In the genomic region with DNA sequence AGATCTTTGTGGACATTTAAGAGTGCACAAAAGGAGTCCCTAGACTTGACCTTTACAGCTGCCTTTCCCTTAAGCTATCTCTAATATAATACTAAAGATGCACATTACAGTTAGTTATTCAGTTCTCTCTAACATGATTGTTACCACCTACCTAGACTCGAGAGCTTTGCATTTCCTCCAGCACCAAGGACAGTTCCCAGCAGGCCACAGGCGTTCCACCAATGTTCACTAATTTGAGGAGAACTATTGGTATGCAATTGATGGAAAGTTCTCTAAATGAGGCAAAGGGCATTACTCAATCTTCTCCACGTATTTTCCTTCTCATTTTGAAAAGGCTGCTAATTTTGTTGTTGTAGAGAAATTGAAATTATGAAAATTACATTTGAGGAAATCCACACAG, we compare ENCODE assay signal across 8 cellular contexts. TPM values are rescaled to one million over a fixed set of nuclear protein-coding genes. Genes with fewer than 3 reads are reported as not detected.
DNase-seq lines count a peak whose midpoint lies in the region; ATAC-seq, FAIRE-seq and TF ChIP-seq lines count a peak whose summit lies in the region.
"Had no signal": no experiment of that assay in that cellular context is flagged by ENCODE, and none has a peak within 500 bp of the region (broad histone marks: within the 10 kb centered on the region; RNA-seq: fewer than 3 reads in every experiment).

No MANE protein-coding gene starts in this region.

- DNase-seq in GM12891 (ENCODE audit: insufficient read length, low spot score) (no peak), LHCN-M2 (ENCODE audit: low read depth) (peak; percentile 13), astrocyte of the cerebellum (ENCODE audit: low read depth) (peak; percentile 49), lung microvascular endothelial cell (ENCODE audit: low read depth in 2 of 2) (peak; percentile 44 to 54), CD1c-positive myeloid dendritic cell (ENCODE audit: extremely low spot score) (no peak), NCI-H526 (lab: John Stamatoyannopoulos, UW) (no peak)
- DNase-seq: activated CD8-positive, alpha-beta memory T cell treated with anti-CD3 and anti-CD28 coated beads, Interleukin-2, amount 50 U/mL, for 4 hours had no signal

- TF ChIP-seq CTCF in astrocyte of the cerebellum (IDR thresholded peaks at IDR 0.05; ENCODE audit: low read depth, low read length, missing control alignments) = no peak

- FAIRE-seq in GM12891 (lab: Jason Lieb, UNC) = peak; percentile 80

- in situ Hi-C loops in astrocyte of the cerebellum (cut with HindIII; ENCODE audit: low sequenced_read_pairs) = no loop called here

- H3K4me3 ChIP-seq in astrocyte of the cerebellum (ENCODE audit: low read depth, low read length) = no peak overlapping the region

- ATAC-seq in GM18870 (IDR thresholded peaks at IDR 0.05; ENCODE audit: unreplicated experiment) = no peak

- no peak for TF ChIP-seq POLR2A in GM12891 (IDR thresholded peaks at IDR 0.05; ENCODE audit: low read depth, low read length)

TF ChIP-seq in GM12891, 5 proteins besides CTCF, POLR2A, EP300 and RAD21:
- no peak for TF ChIP-seq POLR2AphosphoS5 (IDR thresholded peaks at IDR 0.05; ENCODE audit: low read depth, low read length)
- TF ChIP-seq SPI1 (IDR thresholded peaks at IDR 0.05; ENCODE audit: low read depth, low read length) = no peak
- TF ChIP-seq PAX5 (IDR thresholded peaks at IDR 0.05; ENCODE audit: insufficient read depth, low read length, severe bottlenecking) = no peak
- TF ChIP-seq POU2F2 (IDR thresholded peaks at IDR 0.05; ENCODE audit: low read depth, low read length) = no peak
- TF ChIP-seq TAF1 (IDR thresholded peaks at IDR 0.05; ENCODE audit: low read depth, low read length) = no peak

RNA-seq across cellular contexts. Expression of a gene that starts 5.4 kb away (rescaled TPM):
- polyA plus RNA-seq in GM12891 (2012; ENCODE audit: low read depth, missing spikeins) = 5.3 TPM
- total RNA-seq in LHCN-M2 (2014; rRNA removed) (0.26 and 1.1 TPM in 2 replicates), lung microvascular endothelial cell (under 0.01 TPM in 1 of 2 replicates, not detected in the other)
- not detected for polyA plus RNA-seq in LHCN-M2 (2012)

Comparison
In these comparisons a context has a peak if more than half of its experiments do, and no peak if none do; other contexts are left out.
1. DNase-seq: peak in LHCN-M2 (single experiment), astrocyte of the cerebellum (single experiment) and lung microvascular endothelial cell (2 of 2); none in GM12891 (single experiment), CD1c-positive myeloid dendritic cell (single experiment) and NCI-H526 (0 of 2).